Comparison of ENCODE assay signal across 18 cellular contexts in genomic region chr6:148837941-148838340, GRCh38.
A peak's percentile ranks its signal among the peaks of the same experiment; 100 is the strongest.
DNase-seq lines count a peak whose midpoint lies in the region; ATAC-seq, FAIRE-seq and TF ChIP-seq lines count a peak whose summit lies in the region.
"Had no signal": no experiment of that assay in that cellular context is flagged by ENCODE, and none has a peak within 500 bp of the region (broad histone marks: within the 10 kb centered on the region; RNA-seq: fewer than 3 reads in every experiment).

No MANE protein-coding gene starts in this region.

- WGBS in A549 (ENCODE audit: missing lambda C conversion rate), result 24% methylated on average over 5 of the region's 5 CpGs

- H3K4me2 ChIP-seq in A549, result 0 out of 3 replicates have a peak overlapping the region, but pooled peaks have one; percentile 7

- TF ChIP-seq RAD21 in A549 (conservative IDR thresholded peaks at IDR 0.05 in 1 of 2, IDR thresholded peaks at IDR 0.05 in 1 of 2), result no peak

- no peak overlapping the region for H3K4me3 Mint-ChIP-seq in activated T-helper 17 cell treated with anti-CD3 and anti-CD28 coated beads, Interleukin-2, amount 50 U/mL, for 72 hours
- no peak overlapping the region for H3K4me3 Mint-ChIP-seq in nephron progenitor cell
- no peak overlapping the region for H3K4me3 Mint-ChIP-seq in activated CD8-positive, alpha-beta memory T cell treated with anti-CD3 and anti-CD28 coated beads, Interleukin-2, amount 10 ng/mL, durations not matched to agents 7 days and 5 days
- no peak overlapping the region for H3K4me3 Mint-ChIP-seq in activated T-cell treated with anti-CD3 and anti-CD28 coated beads, Interleukin-2, amount 50 U/mL, for 24 hours

- ATAC-seq in A549, result no peak; a peak in 1 of 6 replicates
- ATAC-seq in activated T-helper 17 cell treated with anti-CD3 and anti-CD28 coated beads, Interleukin-2, amount 50 U/mL, for 72 hours (replicated peaks), result no peak
- no peak for ATAC-seq in activated CD8-positive, alpha-beta memory T cell treated with anti-CD3 and anti-CD28 coated beads, Interleukin-2, amount 10 ng/mL, durations not matched to agents 7 days and 5 days

- TF ChIP-seq EP300 in A549 (IDR thresholded peaks at IDR 0.05), result no peak

- intact Hi-C loops in colonic mucosa (cut with DNase I), result no loop called here

- H3K27ac ChIP-seq in A549, result peak overlapping the region in 1 of 2 experiments; percentile 57; a peak in 2 of 6 replicates
- H3K27ac ChIP-seq in colonic mucosa, result no peak overlapping the region
- H3K27ac ChIP-seq: Peyer's patch had no signal

- H3K9ac ChIP-seq in colonic mucosa (ENCODE audit: low read depth in 2 of 2, low read length in 2 of 2), result no peak overlapping the region

- no peaks in the 10 kb centered on the region for H3K27me3 ChIP-seq in colonic mucosa
- H3K27me3 ChIP-seq: Peyer's patch had no signal

- H3K4me3 ChIP-seq in A549, result no peak overlapping the region
- H3K4me3 ChIP-seq in colonic mucosa, result no peak overlapping the region
- H3K4me3 ChIP-seq: Peyer's patch had no signal

- TF ChIP-seq CTCF in A549 (IDR thresholded peaks at IDR 0.05) (no peak), nephron progenitor cell (IDR thresholded peaks at IDR 0.05) (no peak), colonic mucosa (IDR thresholded peaks at IDR 0.05) (no peak)

- H3K27me3 Mint-ChIP-seq in activated T-helper 17 cell treated with anti-CD3 and anti-CD28 coated beads, Interleukin-2, amount 50 U/mL, for 72 hours, result no peaks in the 10 kb centered on the region
- no peaks in the 10 kb centered on the region for H3K27me3 Mint-ChIP-seq in nephron progenitor cell (ENCODE audit: low read depth, poor library complexity)
- peaks cover 4% of the 10 kb centered on the region for H3K27me3 Mint-ChIP-seq in activated CD8-positive, alpha-beta memory T cell treated with anti-CD3 and anti-CD28 coated beads, Interleukin-2, amount 10 ng/mL, durations not matched to agents 7 days and 5 days
- H3K27me3 Mint-ChIP-seq in activated T-cell treated with anti-CD3 and anti-CD28 coated beads, Interleukin-2, amount 50 U/mL, for 24 hours, result no peaks in the 10 kb centered on the region

- no peak for TF ChIP-seq POLR2A in A549 (IDR thresholded peaks at IDR 0.05; ENCODE audit: low read length)

- no peaks in the 10 kb centered on the region for H3K36me3 Mint-ChIP-seq in activated T-helper 17 cell treated with anti-CD3 and anti-CD28 coated beads, Interleukin-2, amount 50 U/mL, for 72 hours (ENCODE audit: low read depth)
- H3K36me3 Mint-ChIP-seq in nephron progenitor cell (ENCODE audit: low read depth), result peaks cover 5% of the 10 kb centered on the region
- H3K36me3 Mint-ChIP-seq in activated CD8-positive, alpha-beta memory T cell treated with anti-CD3 and anti-CD28 coated beads, Interleukin-2, amount 10 ng/mL, durations not matched to agents 7 days and 5 days, result no peaks in the 10 kb centered on the region
- no peaks in the 10 kb centered on the region for H3K36me3 Mint-ChIP-seq in activated T-cell treated with anti-CD3 and anti-CD28 coated beads, Interleukin-2, amount 50 U/mL, for 24 hours (ENCODE audit: low read depth)

- DNase-seq in A549 (ENCODE audit: low read depth in 1 of 2, low spot score in 1 of 2) (peak in 1 of 2 experiments; percentile 6), HT-29 (ENCODE audit: low spot score) (peak; percentile 66), nephron progenitor cell (no peak), dedifferentiated amniotic fluid mesenchymal stem cell (ENCODE audit: extremely low spot score) (no peak), colonic mucosa (no peak)
- DNase-seq in activated CD8-positive, alpha-beta memory T cell treated with anti-CD3 and anti-CD28 coated beads, Interleukin-2, amount 10 ng/mL, durations not matched to agents 7 days and 5 days, result no peak
- no peak for DNase-seq in activated T-cell treated with anti-CD3 and anti-CD28 coated beads, Interleukin-2, amount 50 U/mL, for 24 hours
- DNase-seq: AML-193, Caco-2, DMS53, NCI-H1436, NCI-H2029 treated with DMSO at 0.1 percent for 48 hours, NCI-H510A, NCI-H82, Peyer's patch, SIG-M5 had no signal

- no peaks in the 10 kb centered on the region for H3K36me3 ChIP-seq in colonic mucosa
- H3K36me3 ChIP-seq: Peyer's patch had no signal

- CTCF ChIA-PET in A549 (lab: Yijun Ruan, JAX), result interaction anchor here (0.9 kb wide), 1 partner anchor 29 kb away, joined by 3 read pairs; no protein-coding TSS in a partner anchor
- CTCF ChIA-PET in activated CD8-positive, alpha-beta memory T cell treated with anti-CD3 and anti-CD28 coated beads, Interleukin-2, amount 10 ng/mL, durations not matched to agents 7 days and 5 days (lab: Charles Lee), result interaction anchor here (1.3 kb wide), 1 partner anchor 9 kb away, joined by 3 read pairs; no protein-coding TSS in a partner anchor

- peak overlapping the region; percentile 5 for H3K27ac Mint-ChIP-seq in activated T-helper 17 cell treated with anti-CD3 and anti-CD28 coated beads, Interleukin-2, amount 50 U/mL, for 72 hours
- H3K27ac Mint-ChIP-seq in nephron progenitor cell, result peak overlapping the region; percentile 57
- no peak overlapping the region for H3K27ac Mint-ChIP-seq in activated CD8-positive, alpha-beta memory T cell treated with anti-CD3 and anti-CD28 coated beads, Interleukin-2, amount 10 ng/mL, durations not matched to agents 7 days and 5 days
- no peak overlapping the region for H3K27ac Mint-ChIP-seq in activated T-cell treated with anti-CD3 and anti-CD28 coated beads, Interleukin-2, amount 50 U/mL, for 24 hours

- POLR2A ChIA-PET in A549 (lab: Yijun Ruan, JAX), result no interaction called here

- H3K9me3 ChIP-seq in A549, result no peaks in the 10 kb centered on the region
- H3K9me3 ChIP-seq in colonic mucosa, result no peaks in the 10 kb centered on the region
- H3K9me3 ChIP-seq: Caco-2, Peyer's patch had no signal

- peaks cover 22% of the 10 kb centered on the region for H3K4me1 Mint-ChIP-seq in activated T-helper 17 cell treated with anti-CD3 and anti-CD28 coated beads, Interleukin-2, amount 50 U/mL, for 72 hours
- no peaks in the 10 kb centered on the region for H3K4me1 Mint-ChIP-seq in nephron progenitor cell
- H3K4me1 Mint-ChIP-seq in activated CD8-positive, alpha-beta memory T cell treated with anti-CD3 and anti-CD28 coated beads, Interleukin-2, amount 10 ng/mL, durations not matched to agents 7 days and 5 days, result peaks cover 20% of the 10 kb centered on the region
- peaks cover 29% of the 10 kb centered on the region for H3K4me1 Mint-ChIP-seq in activated T-cell treated with anti-CD3 and anti-CD28 coated beads, Interleukin-2, amount 50 U/mL, for 24 hours (ENCODE audit: low read depth)

- no peaks in the 10 kb centered on the region for H3K9me3 Mint-ChIP-seq in activated T-helper 17 cell treated with anti-CD3 and anti-CD28 coated beads, Interleukin-2, amount 50 U/mL, for 72 hours
- no peaks in the 10 kb centered on the region for H3K9me3 Mint-ChIP-seq in nephron progenitor cell
- H3K9me3 Mint-ChIP-seq in activated CD8-positive, alpha-beta memory T cell treated with anti-CD3 and anti-CD28 coated beads, Interleukin-2, amount 10 ng/mL, durations not matched to agents 7 days and 5 days (ENCODE audit: low read depth), result no peaks in the 10 kb centered on the region
- no peaks in the 10 kb centered on the region for H3K9me3 Mint-ChIP-seq in activated T-cell treated with anti-CD3 and anti-CD28 coated beads, Interleukin-2, amount 50 U/mL, for 24 hours

- H3K4me1 ChIP-seq in A549 (peaks cover 4% of the 10 kb centered on the region; the same call in 1 of the 3 replicates), colonic mucosa (no peaks in the 10 kb centered on the region)
- H3K4me1 ChIP-seq: Caco-2, Peyer's patch had no signal

- FAIRE-seq in A549 (lab: Jason Lieb, UNC), result no peak
- FAIRE-seq: GM12891 had no signal

TF ChIP-seq in A549, 52 proteins besides CTCF, POLR2A, EP300 and RAD21:
- TF ChIP-seq TP53 (CRISPR knock-in tag; IDR thresholded peaks at IDR 0.05) (no peak), HOXB13 (CRISPR knock-in tag; IDR thresholded peaks at IDR 0.05; ENCODE audit: low read depth) (no peak), HOXA7 (CRISPR knock-in tag; IDR thresholded peaks at IDR 0.05) (no peak), ZSCAN20 (CRISPR knock-in tag; IDR thresholded peaks at IDR 0.05) (no peak), ATOH8 (CRISPR knock-in tag; IDR thresholded peaks at IDR 0.05; ENCODE audit: low read depth) (no peak), EHMT2 (IDR thresholded peaks at IDR 0.05; ENCODE audit: low read depth) (no peak), CBX2 (IDR thresholded peaks at IDR 0.05; ENCODE audit: borderline replicate concordance, low read depth) (no peak), HMGXB4 (CRISPR knock-in tag; IDR thresholded peaks at IDR 0.05; ENCODE audit: borderline replicate concordance) (no peak), ZNF302 (CRISPR knock-in tag; IDR thresholded peaks at IDR 0.05) (no peak), SMC3 (IDR thresholded peaks at IDR 0.05) (no peak), NFE2L2 (conservative IDR thresholded peaks at IDR 0.05; ENCODE audit: low read length) (no peak), MYC (IDR thresholded peaks at IDR 0.05; ENCODE audit: borderline replicate concordance, low read length) (no peak), KDM5A (IDR thresholded peaks at IDR 0.05) (no peak), ESRRA (IDR thresholded peaks at IDR 0.05; ENCODE audit: borderline replicate concordance, low read length) (no peak), MAFK (IDR thresholded peaks at IDR 0.05; ENCODE audit: partially characterized antibody) (no peak)

Comparison
In these comparisons a context has a peak if more than half of its experiments do, and no peak if none do; other contexts are left out.
1. H3K27ac Mint-ChIP-seq: peak in activated T-helper 17 cell treated with anti-CD3 and anti-CD28 coated beads, Interleukin-2, amount 50 U/mL, for 72 hours (single experiment) and nephron progenitor cell (single experiment); none in activated CD8-positive, alpha-beta memory T cell treated with anti-CD3 and anti-CD28 coated beads, Interleukin-2, amount 10 ng/mL, durations not matched to agents 7 days and 5 days (single experiment) and activated T-cell treated with anti-CD3 and anti-CD28 coated beads, Interleukin-2, amount 50 U/mL, for 24 hours (single experiment).